Comparison of ENCODE assay signal across 15 cellular contexts in the genomic region with DNA sequence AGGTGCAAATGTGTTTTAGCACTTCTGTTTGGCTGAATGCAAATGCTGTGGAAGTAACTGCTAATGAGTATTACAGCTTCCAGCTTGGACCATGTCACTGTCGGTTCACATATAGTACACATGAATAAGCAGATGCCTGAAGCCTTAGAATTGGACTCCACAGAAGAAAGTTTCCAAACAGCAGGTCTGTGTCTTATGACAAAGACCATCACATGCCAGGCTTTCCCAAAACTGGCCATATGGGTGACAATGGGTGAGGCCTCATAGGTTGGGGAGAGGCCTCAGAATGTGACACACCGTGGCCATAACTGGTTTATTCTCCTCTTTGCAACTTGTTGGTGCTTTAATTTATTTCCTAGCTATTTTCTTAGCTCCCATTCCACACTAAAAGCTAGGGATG.
"Had no signal": no experiment of that assay in that cellular context is flagged by ENCODE, and none has a peak within 500 bp of the region (broad histone marks: within the 10 kb centered on the region; RNA-seq: fewer than 3 reads in every experiment).

No MANE protein-coding gene starts in this region.

- FAIRE-seq: astrocyte, keratinocyte, TTC549 had no signal

- H3K4me3 Mint-ChIP-seq: activated T-helper 17 cell treated with anti-CD3 and anti-CD28 coated beads, Interleukin-2, amount 50 U/mL, for 72 hours; naive thymus-derived CD8-positive, alpha-beta T cell; stimulated activated naive CD8-positive, alpha-beta T cell treated with anti-CD3 and anti-CD28 coated beads, Interleukin-15, amount 100 ng/mL, for 72 hours had no signal

- H3K27ac Mint-ChIP-seq: activated T-helper 17 cell treated with anti-CD3 and anti-CD28 coated beads, Interleukin-2, amount 50 U/mL, for 72 hours; naive thymus-derived CD8-positive, alpha-beta T cell; stimulated activated naive CD8-positive, alpha-beta T cell treated with anti-CD3 and anti-CD28 coated beads, Interleukin-15, amount 100 ng/mL, for 72 hours had no signal

- H3K27me3 Mint-ChIP-seq: activated T-helper 17 cell treated with anti-CD3 and anti-CD28 coated beads, Interleukin-2, amount 50 U/mL, for 72 hours; naive thymus-derived CD8-positive, alpha-beta T cell; stimulated activated naive CD8-positive, alpha-beta T cell treated with anti-CD3 and anti-CD28 coated beads, Interleukin-15, amount 100 ng/mL, for 72 hours had no signal

- H3K4me1 Mint-ChIP-seq: activated T-helper 17 cell treated with anti-CD3 and anti-CD28 coated beads, Interleukin-2, amount 50 U/mL, for 72 hours; naive thymus-derived CD8-positive, alpha-beta T cell; stimulated activated naive CD8-positive, alpha-beta T cell treated with anti-CD3 and anti-CD28 coated beads, Interleukin-15, amount 100 ng/mL, for 72 hours had no signal

- H3K9me3 ChIP-seq: mucosa of descending colon, neutrophil, upper lobe of right lung had no signal

- DNase-seq: activated CD4-positive, alpha-beta T cell treated with anti-CD3 and anti-CD28 coated beads, Interleukin-2, amount 50 U/mL, for 4 hours; activated naive CD4-positive, alpha-beta T cell treated with Interleukin-2 at 50 U/mL for 16 hours; erythroblast; mammary epithelial cell; mucosa of descending colon; naive thymus-derived CD8-positive, alpha-beta T cell; right cardiac atrium; stimulated activated naive CD8-positive, alpha-beta T cell treated with anti-CD3 and anti-CD28 coated beads, Interleukin-15, amount 100 ng/mL, for 72 hours; upper lobe of right lung had no signal

- H3K27me3 ChIP-seq: neutrophil, upper lobe of right lung had no signal

- H3K27ac ChIP-seq: neutrophil, upper lobe of right lung had no signal

- H3K4me3 ChIP-seq: mucosa of descending colon, upper lobe of right lung had no signal

- ATAC-seq: activated T-helper 17 cell treated with anti-CD3 and anti-CD28 coated beads, Interleukin-2, amount 50 U/mL, for 72 hours; left lobe of liver; mucosa of descending colon; naive thymus-derived CD8-positive, alpha-beta T cell; right cardiac atrium; stimulated activated naive CD8-positive, alpha-beta T cell treated with anti-CD3 and anti-CD28 coated beads, Interleukin-15, amount 100 ng/mL, for 72 hours; upper lobe of right lung had no signal

- H3K4me1 ChIP-seq: upper lobe of right lung had no signal

- H3K36me3 ChIP-seq: neutrophil, upper lobe of right lung had no signal
